ENCODE assay signal across 1 cellular context in genomic region chr2:15591692-15592463, GRCh38.
TF ChIP-seq lines count a peak whose summit lies in the region.

TSS of gene DDX1 (plus strand) at chr2:15591868. CDS start at chr2:15591934, 66 bp downstream.

TF ChIP-seq in K562, 482 proteins besides CTCF, POLR2A, EP300 and RAD21 (continued from another document and continues in another):
- TF ChIP-seq NKRF (IDR thresholded peaks at IDR 0.05; ENCODE audit: borderline replicate concordance) (peak; percentile 81; the same call in 1 of the 2 replicates), LARP7 (IDR thresholded peaks at IDR 0.05) (peak; percentile 8; the same call in 1 of the 2 replicates), SNAPC5 (CRISPR knock-in tag; IDR thresholded peaks at IDR 0.05) (no peak), TRIM24 (IDR thresholded peaks at IDR 0.05) (peak in 1 of 2 experiments; percentile 98; a peak in 2 of 4 replicates), ZNF77 (CRISPR knock-in tag; IDR thresholded peaks at IDR 0.05) (no peak), FOXK1 (CRISPR knock-in tag; IDR thresholded peaks at IDR 0.05; ENCODE audit: borderline replicate concordance) (peak; percentile 91), ZNF76 (CRISPR knock-in tag; IDR thresholded peaks at IDR 0.05; ENCODE audit: borderline replicate concordance) (0 out of 2 replicates have a peak, but pooled peaks have one; percentile 55), MAFG (tag; conservative IDR thresholded peaks at IDR 0.05) (no peak), FIP1L1 (IDR thresholded peaks at IDR 0.05; ENCODE audit: low read depth, low read length, poor library complexity, severe bottlenecking) (peak; percentile 98), ZBED1 (IDR thresholded peaks at IDR 0.05) (peak; percentile 46; the same call in 1 of the 2 replicates), POLR2AphosphoS5 (IDR thresholded peaks at IDR 0.05; ENCODE audit: control insufficient read depth, insufficient read depth, low read depth, low read length) (peak; percentile 91), ELF4 (CRISPR knock-in tag; IDR thresholded peaks at IDR 0.05) (peak; percentile 62; the same call in 1 of the 2 replicates), RBBP5 (IDR thresholded peaks at IDR 0.05; ENCODE audit: borderline replicate concordance, insufficient read depth, low read length, poor library complexity, severe bottlenecking) (peak; percentile 99), CXXC5 (CRISPR knock-in tag; IDR thresholded peaks at IDR 0.05) (peak; percentile 83), GABPB2 (CRISPR knock-in tag; conservative IDR thresholded peaks at IDR 0.05) (peak; percentile 39; the same call in 1 of the 2 replicates), NR2C1 (IDR thresholded peaks at IDR 0.05) (peak; percentile 66), NR2C1 (tag; IDR thresholded peaks at IDR 0.05) (peak; percentile 71), ZBTB43 (CRISPR knock-in tag; IDR thresholded peaks at IDR 0.05) (no peak; the same call in 1 of the 2 replicates), RNF219 (CRISPR knock-in tag; IDR thresholded peaks at IDR 0.05) (no peak), SMAD4 (CRISPR knock-in tag; conservative IDR thresholded peaks at IDR 0.05) (peak; percentile 78), TSC22D4 (tag; IDR thresholded peaks at IDR 0.05) (no peak), MTA2 (IDR thresholded peaks at IDR 0.05; ENCODE audit: low read depth) (no peak), ETV1 (tag; conservative IDR thresholded peaks at IDR 0.05; ENCODE audit: low read depth) (peak; percentile 78), IRF9 (tag; IDR thresholded peaks at IDR 0.05) (0 out of 2 replicates have a peak, but pooled peaks have one; percentile 34), SREBF1 (IDR thresholded peaks at IDR 0.05; ENCODE audit: borderline replicate concordance, low read depth, low read length) (no peak), ZBTB11 (CRISPR knock-in tag; IDR thresholded peaks at IDR 0.05) (peak; percentile 97 to 100 (median 99)), DDX20 (tag; IDR thresholded peaks at IDR 0.05; ENCODE audit: low read depth) (no peak), CBX3 (IDR thresholded peaks at IDR 0.05; ENCODE audit: borderline replicate concordance in 1 of 2, low read length in 2 of 2) (peak in 1 of 2 experiments; percentile 78; a peak in 1 of 3 replicates), CHAMP1 (IDR thresholded peaks at IDR 0.05) (peak; percentile 90), FOXJ3 (CRISPR knock-in tag; IDR thresholded peaks at IDR 0.05) (no peak), CHD1 (IDR thresholded peaks at IDR 0.05; ENCODE audit: low read length) (peak; percentile 79), REST (CRISPR knock-in tag; IDR thresholded peaks at IDR 0.05; ENCODE audit: low read depth) (peak; percentile 88), KAT7 (CRISPR knock-in tag; IDR thresholded peaks at IDR 0.05; ENCODE audit: borderline replicate concordance) (peak; percentile 100), ZNF583 (CRISPR knock-in tag; IDR thresholded peaks at IDR 0.05) (0 out of 2 replicates have a peak, but pooled peaks have one; percentile 51), CBX5 (IDR thresholded peaks at IDR 0.05; ENCODE audit: borderline replicate concordance, low read depth) (no peak; the same call in 1 of the 2 replicates), KHSRP (IDR thresholded peaks at IDR 0.05) (no peak), MEIS2 (IDR thresholded peaks at IDR 0.05; ENCODE audit: partially characterized antibody) (peak; percentile 28), NFATC3 (IDR thresholded peaks at IDR 0.05) (no peak), XRCC5 (IDR thresholded peaks at IDR 0.05; ENCODE audit: low read depth, low read length) (peak; percentile 96), MNT (conservative IDR thresholded peaks at IDR 0.05) (peak; percentile 79 to 94), ZNF12 (CRISPR knock-in tag; IDR thresholded peaks at IDR 0.05) (peak; percentile 37; the same call in 1 of the 2 replicates), DPF2 (IDR thresholded peaks at IDR 0.05) (no peak; the same call in 1 of the 2 replicates), TFAP4 (CRISPR knock-in tag; IDR thresholded peaks at IDR 0.05; ENCODE audit: borderline replicate concordance) (peak; percentile 95), SIX5 (IDR thresholded peaks at IDR 0.05; ENCODE audit: borderline replicate concordance in 1 of 2, insufficient read depth in 1 of 2, low read depth in 1 of 2, low read length in 2 of 2) (peak; percentile 36 to 49; a peak in 2 of 4 replicates)
